7 cellular contexts compared by ENCODE assay signal in genomic region chr4:5893013-5893580, GRCh38. TPM values are rescaled to one million over a fixed set of nuclear protein-coding genes. Genes with fewer than 3 reads are reported as not detected.
DNase-seq lines count a peak whose midpoint lies in the region; ATAC-seq and TF ChIP-seq lines count a peak whose summit lies in the region.

Gene CRMP1, minus strand, starts transcription at chr4:5893086. Its CDS starts 117 bp downstream, at chr4:5892969.

- peak; percentile 21 for DNase-seq in NCI-H446 treated with DMSO at 0.1 percent for 48 hours (lab: John Stamatoyannopoulos, UW)
- peak; percentile 90 for DNase-seq in glutamatergic neuron

- peaks cover 53% of the 10 kb centered on the region for H3K9me3 Mint-ChIP-seq in glutamatergic neuron (ENCODE audit: unreplicated experiment)

- peak within 1 kb of the TSS; percentile 96 for H3K27ac Mint-ChIP-seq in glutamatergic neuron (ENCODE audit: unreplicated experiment)

- H3K4me1 ChIP-seq in HUES48 (ENCODE audit: control insufficient read depth, insufficient read depth, low read length), result peaks cover 32% of the 10 kb centered on the region
- H3K4me1 ChIP-seq in rectal smooth muscle tissue (ENCODE audit: control insufficient read depth, insufficient read depth, low read length), result no peaks in the 10 kb centered on the region

- peaks cover 13% of the 10 kb centered on the region for H3K36me3 Mint-ChIP-seq in glutamatergic neuron (ENCODE audit: unreplicated experiment)

- H3K27ac ChIP-seq in HUES48 (ENCODE audit: low read depth, low read length), result no peak within 1 kb of the TSS
- no peak within 1 kb of the TSS for H3K27ac ChIP-seq in rectal smooth muscle tissue (ENCODE audit: low read depth, low read length)

- peaks cover 38% of the 10 kb centered on the region for H3K27me3 Mint-ChIP-seq in glutamatergic neuron (ENCODE audit: unreplicated experiment)

- no peaks in the 10 kb centered on the region for H3K36me3 ChIP-seq in HUES48 (ENCODE audit: control insufficient read depth, insufficient read depth, low read length)
- H3K36me3 ChIP-seq in rectal smooth muscle tissue (ENCODE audit: control insufficient read depth, insufficient read depth, low read length), result no peaks in the 10 kb centered on the region

- ATAC-seq in GM19397 (IDR thresholded peaks at IDR 0.05; ENCODE audit: unreplicated experiment) (no peak), HG03108 (IDR thresholded peaks at IDR 0.05; ENCODE audit: unreplicated experiment) (no peak), HG03196 (IDR thresholded peaks at IDR 0.05; ENCODE audit: unreplicated experiment) (no peak)

- peaks cover 82% of the 10 kb centered on the region for H3K27me3 ChIP-seq in HUES48 (ENCODE audit: control insufficient read depth, insufficient read depth, low read length)
- H3K27me3 ChIP-seq in rectal smooth muscle tissue (ENCODE audit: control insufficient read depth, insufficient read depth, low read length), result peaks cover 42% of the 10 kb centered on the region

- H3K9ac ChIP-seq in HUES48 (ENCODE audit: low read depth, low read length) (no peak within 1 kb of the TSS), rectal smooth muscle tissue (ENCODE audit: low read length) (no peak within 1 kb of the TSS)

- peak within 1 kb of the TSS; percentile 97 for H3K4me3 Mint-ChIP-seq in glutamatergic neuron (ENCODE audit: unreplicated experiment)

- TF ChIP-seq CTCF in glutamatergic neuron (IDR thresholded peaks at IDR 0.05; ENCODE audit: partially characterized antibody, unreplicated experiment), result no peak

- H3K9me3 ChIP-seq in HUES48 (ENCODE audit: control insufficient read depth, insufficient read depth, low read length), result no peaks in the 10 kb centered on the region

- H3K4me1 Mint-ChIP-seq in glutamatergic neuron (ENCODE audit: low read depth, unreplicated experiment), result peaks cover 41% of the 10 kb centered on the region

- H3K4me3 ChIP-seq in HUES48 (ENCODE audit: low read depth, low read length), result peak within 1 kb of the TSS; percentile 50
- peak within 1 kb of the TSS; percentile 26 for H3K4me3 ChIP-seq in rectal smooth muscle tissue (ENCODE audit: low read length)

RNA-seq across cellular contexts. Expression of gene CRMP1, which starts in this region (rescaled TPM):
- total RNA-seq in glutamatergic neuron (ENCODE audit: unreplicated experiment), result 947 TPM
